In the genomic region with DNA sequence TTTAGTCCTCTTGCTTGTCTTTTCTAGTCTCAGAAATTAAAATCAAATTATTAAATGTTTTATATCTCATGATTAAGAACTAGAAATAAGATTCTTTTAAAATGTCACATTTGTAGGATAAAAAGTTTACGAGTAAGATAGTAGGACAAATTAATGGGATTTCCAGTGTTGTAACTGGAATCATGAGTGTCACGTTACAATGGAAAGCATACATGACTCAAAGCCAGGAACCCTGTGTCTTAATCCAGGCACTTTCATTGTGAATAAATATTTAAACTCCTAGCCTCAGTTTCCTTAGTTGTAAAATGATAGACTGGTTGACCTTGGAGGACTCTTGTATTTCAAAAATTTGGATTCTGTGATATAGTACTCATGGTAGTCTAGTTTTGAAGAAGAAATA, we compare ENCODE assay signal across 18 cellular contexts.
DNase-seq lines count a peak whose midpoint lies in the region; ATAC-seq and TF ChIP-seq lines count a peak whose summit lies in the region.
"Had no signal": no experiment of that assay in that cellular context is flagged by ENCODE, and none has a peak within 500 bp of the region (broad histone marks: within the 10 kb centered on the region; RNA-seq: fewer than 3 reads in every experiment).

No MANE protein-coding gene starts in this region.

- no peaks in the 10 kb centered on the region for H3K4me1 Mint-ChIP-seq in activated naive CD8-positive, alpha-beta T cell (ENCODE audit: low read depth)
- H3K4me1 Mint-ChIP-seq in activated naive CD8-positive, alpha-beta T cell treated with anti-CD3 and anti-CD28 coated beads, Interleukin-2, amount 50 U/mL, for 24 hours = no peaks in the 10 kb centered on the region
- H3K4me1 Mint-ChIP-seq: B cell had no signal

- H3K27ac Mint-ChIP-seq in activated naive CD8-positive, alpha-beta T cell = peak overlapping the region; percentile 34
- no peak overlapping the region for H3K27ac Mint-ChIP-seq in activated naive CD8-positive, alpha-beta T cell treated with anti-CD3 and anti-CD28 coated beads, Interleukin-2, amount 50 U/mL, for 24 hours
- H3K27ac Mint-ChIP-seq: B cell had no signal

- H3K9ac ChIP-seq in colonic mucosa (ENCODE audit: low read depth in 2 of 2, low read length in 2 of 2) = no peak overlapping the region

- no peak for TF ChIP-seq POLR2A in gastrocnemius medialis (IDR thresholded peaks at IDR 0.05)

- no peak overlapping the region for H3K4me3 Mint-ChIP-seq in activated naive CD8-positive, alpha-beta T cell
- H3K4me3 Mint-ChIP-seq in activated naive CD8-positive, alpha-beta T cell treated with anti-CD3 and anti-CD28 coated beads, Interleukin-2, amount 50 U/mL, for 24 hours = no peak overlapping the region
- H3K4me3 Mint-ChIP-seq: B cell had no signal

- H3K27ac ChIP-seq in gastrocnemius medialis (peak overlapping the region in 3 of 4 donors; percentile 12 to 29 (median 25)), colonic mucosa (no peak overlapping the region), ascending aorta (no peak overlapping the region)
- H3K27ac ChIP-seq: PC-9, RWPE1 had no signal

- peaks cover 14% of the 10 kb centered on the region for H3K36me3 Mint-ChIP-seq in activated naive CD8-positive, alpha-beta T cell
- H3K36me3 Mint-ChIP-seq in activated naive CD8-positive, alpha-beta T cell treated with anti-CD3 and anti-CD28 coated beads, Interleukin-2, amount 50 U/mL, for 24 hours (ENCODE audit: low read depth) = peaks cover 7% of the 10 kb centered on the region

- H3K4me3 ChIP-seq in foreskin fibroblast (ENCODE audit: low read depth in 1 of 2, low read length in 2 of 2) = no peak overlapping the region
- no peak overlapping the region for H3K4me3 ChIP-seq in gastrocnemius medialis
- H3K4me3 ChIP-seq in colonic mucosa = no peak overlapping the region
- no peak overlapping the region for H3K4me3 ChIP-seq in ascending aorta
- H3K4me3 ChIP-seq: GM12878, PC-9 had no signal

- intact Hi-C loops in gastrocnemius medialis (cut with DNase I; ENCODE audit: low total_unique reads) = no loop called here
- intact Hi-C loops in colonic mucosa (cut with DNase I) = no loop called here
- intact Hi-C loops in ascending aorta (cut with DNase I) = no loop called here

- no peak for DNase-seq in activated naive CD8-positive, alpha-beta T cell treated with anti-CD3 and anti-CD28 coated beads, Interleukin-2, amount 50 U/mL, for 24 hours
- DNase-seq in M059J (ENCODE audit: low read depth) (peak; percentile 4), foreskin fibroblast (peak; percentile 11 to 23), gastrocnemius medialis (no peak), colonic mucosa (no peak), ascending aorta (ENCODE audit: low spot score in 2 of 2) (no peak)
- DNase-seq in activated CD4-positive, alpha-beta T cell treated with anti-CD3 and anti-CD28 coated beads, Interleukin-2, amount 50 U/mL, for 1 hour = no peak
- DNase-seq: DMS 273 treated with DMSO at 0.1 percent for 48 hours, KBM-7, NCI-H1417 treated with DMSO at 0.1 percent for 48 hours, NCI-H187 treated with DMSO at 0.1 percent for 48 hours, NCI-H526, PC-9, SIG-M5 had no signal

- H3K9me3 Mint-ChIP-seq in activated naive CD8-positive, alpha-beta T cell (ENCODE audit: low read depth) = no peaks in the 10 kb centered on the region
- no peaks in the 10 kb centered on the region for H3K9me3 Mint-ChIP-seq in activated naive CD8-positive, alpha-beta T cell treated with anti-CD3 and anti-CD28 coated beads, Interleukin-2, amount 50 U/mL, for 24 hours

- H3K27me3 Mint-ChIP-seq in activated naive CD8-positive, alpha-beta T cell = no peaks in the 10 kb centered on the region
- no peaks in the 10 kb centered on the region for H3K27me3 Mint-ChIP-seq in activated naive CD8-positive, alpha-beta T cell treated with anti-CD3 and anti-CD28 coated beads, Interleukin-2, amount 50 U/mL, for 24 hours
- H3K27me3 Mint-ChIP-seq: B cell had no signal

- H3K27me3 ChIP-seq in gastrocnemius medialis (no peaks in the 10 kb centered on the region), colonic mucosa (no peaks in the 10 kb centered on the region), ascending aorta (no peaks in the 10 kb centered on the region)

- H3K4me1 ChIP-seq in gastrocnemius medialis (no peaks in the 10 kb centered on the region), colonic mucosa (no peaks in the 10 kb centered on the region), ascending aorta (no peaks in the 10 kb centered on the region)

- no peaks in the 10 kb centered on the region for H3K9me3 ChIP-seq in gastrocnemius medialis
- no peaks in the 10 kb centered on the region for H3K9me3 ChIP-seq in colonic mucosa
- no peaks in the 10 kb centered on the region for H3K9me3 ChIP-seq in ascending aorta

- no peak for ATAC-seq in activated naive CD8-positive, alpha-beta T cell treated with anti-CD3 and anti-CD28 coated beads, Interleukin-2, amount 50 U/mL, for 24 hours
- no peak for ATAC-seq in gastrocnemius medialis
- ATAC-seq: GM12878 had no signal

- peaks cover 0 to 29% of the 10 kb centered on the region in 2 donors for H3K36me3 ChIP-seq in gastrocnemius medialis
- no peaks in the 10 kb centered on the region for H3K36me3 ChIP-seq in colonic mucosa
- H3K36me3 ChIP-seq in ascending aorta = peaks cover 28 to 44% of the 10 kb centered on the region in 2 donors

- TF ChIP-seq CTCF in foreskin fibroblast (IDR thresholded peaks at IDR 0.05; ENCODE audit: low read depth, low read length) = no peak
- no peak for TF ChIP-seq CTCF in gastrocnemius medialis (IDR thresholded peaks at IDR 0.05 in 4 of 5, conservative IDR thresholded peaks at IDR 0.05 in 1 of 5)
- TF ChIP-seq CTCF in colonic mucosa (IDR thresholded peaks at IDR 0.05) = no peak
- TF ChIP-seq CTCF in ascending aorta (IDR thresholded peaks at IDR 0.05) = no peak

- in situ Hi-C loops in gastrocnemius medialis (cut with MboI; ENCODE audit: low sequenced_read_pairs in 4 of 4) = no loop called here

Comparison
In these comparisons a context has a peak if more than half of its experiments do, and no peak if none do; other contexts are left out.
1. DNase-seq: peak in M059J (single experiment) and foreskin fibroblast (2 of 2); none in activated naive CD8-positive, alpha-beta T cell treated with anti-CD3 and anti-CD28 coated beads, Interleukin-2, amount 50 U/mL, for 24 hours (single experiment), gastrocnemius medialis (0 of 2), colonic mucosa (single experiment), ascending aorta (0 of 2) and activated CD4-positive, alpha-beta T cell treated with anti-CD3 and anti-CD28 coated beads, Interleukin-2, amount 50 U/mL, for 1 hour (single experiment).
2. H3K27ac ChIP-seq: peak in gastrocnemius medialis (3 of 4); none in colonic mucosa (single experiment) and ascending aorta (0 of 2).